11 cellular contexts compared by ENCODE assay signal in genomic region chr14:67941456-67942018, GRCh38.
DNase-seq lines count a peak whose midpoint lies in the region; FAIRE-seq lines count a peak whose summit lies in the region.
"Had no signal": no experiment of that assay in that cellular context is flagged by ENCODE, and none has a peak within 500 bp of the region (broad histone marks: within the 10 kb centered on the region; RNA-seq: fewer than 3 reads in every experiment).

No MANE protein-coding gene starts in this region.

- peak overlapping the region; percentile 8 for H3K27ac ChIP-seq in epithelial cell of prostate
- H3K27ac ChIP-seq: neutrophil had no signal

- DNase-seq in DMS 273 (lab: John Stamatoyannopoulos, UW; ENCODE audit: unreplicated experiment) (peak; percentile 44), DMS 273 treated with DMSO at 0.1 percent for 48 hours (lab: John Stamatoyannopoulos, UW) (no peak), epithelial cell of prostate (ENCODE audit: low read depth, low spot score) (no peak), midbrain (lab: John Stamatoyannopoulos, UW) (peak; percentile 38), urothelium cell line (ENCODE audit: low spot score) (no peak), retina (no peak), ureter (ENCODE audit: low spot score) (no peak)
- no peak for DNase-seq in activated CD4-positive, alpha-beta T cell treated with anti-CD3 and anti-CD28 coated beads, Interleukin-2, amount 50 U/mL, for 1 hour
- DNase-seq: 8988T; activated naive CD4-positive, alpha-beta T cell treated with anti-CD3 and anti-CD28 coated beads for 36 hours had no signal

- peak; percentile 44 for FAIRE-seq in urothelium cell line (lab: Jason Lieb, UNC)

Comparison
In these comparisons a context has a peak if more than half of its experiments do, and no peak if none do; other contexts are left out.
1. DNase-seq: peak in DMS 273 (single experiment) and midbrain (single experiment); none in DMS 273 treated with DMSO at 0.1 percent for 48 hours (single experiment), epithelial cell of prostate (single experiment), urothelium cell line (single experiment), retina (single experiment), ureter (single experiment) and activated CD4-positive, alpha-beta T cell treated with anti-CD3 and anti-CD28 coated beads, Interleukin-2, amount 50 U/mL, for 1 hour (single experiment).